6 cellular contexts compared by ENCODE assay signal in the genomic region with DNA sequence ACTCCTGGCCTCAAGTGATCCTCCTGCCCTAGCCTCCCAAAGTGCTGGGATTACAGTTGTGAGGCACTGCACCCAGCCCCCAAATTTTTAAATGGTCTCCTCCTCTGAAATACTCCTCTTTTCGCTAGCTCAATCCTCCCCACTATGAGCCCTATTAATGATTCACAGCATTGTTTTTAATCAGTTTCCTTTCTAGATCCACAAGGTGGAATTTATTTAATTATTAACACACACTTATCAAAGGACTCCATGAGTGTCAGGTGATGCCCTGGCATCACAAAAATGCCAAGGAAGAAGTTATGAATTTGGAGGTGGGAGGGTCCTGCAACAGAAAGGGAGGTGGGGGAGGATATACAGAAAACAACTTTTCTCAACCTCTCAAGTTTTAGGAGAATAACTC.
"Had no signal": no experiment of that assay in that cellular context is flagged by ENCODE, and none has a peak within 500 bp of the region (broad histone marks: within the 10 kb centered on the region; RNA-seq: fewer than 3 reads in every experiment).

No MANE protein-coding gene starts in this region.

- H3K4me3 ChIP-seq: GM23248, K562 had no signal

- DNase-seq: GM23248, GOT3, H9, HCEC 1CT, IMR-90 had no signal

- ATAC-seq: K562 had no signal

- H3K4me3 Mint-ChIP-seq: H9 had no signal

- H3K27ac Mint-ChIP-seq: H9 had no signal

- H3K9me3 Mint-ChIP-seq: H9 had no signal
